Comparison of ENCODE assay signal across 27 cellular contexts in the genomic region with DNA sequence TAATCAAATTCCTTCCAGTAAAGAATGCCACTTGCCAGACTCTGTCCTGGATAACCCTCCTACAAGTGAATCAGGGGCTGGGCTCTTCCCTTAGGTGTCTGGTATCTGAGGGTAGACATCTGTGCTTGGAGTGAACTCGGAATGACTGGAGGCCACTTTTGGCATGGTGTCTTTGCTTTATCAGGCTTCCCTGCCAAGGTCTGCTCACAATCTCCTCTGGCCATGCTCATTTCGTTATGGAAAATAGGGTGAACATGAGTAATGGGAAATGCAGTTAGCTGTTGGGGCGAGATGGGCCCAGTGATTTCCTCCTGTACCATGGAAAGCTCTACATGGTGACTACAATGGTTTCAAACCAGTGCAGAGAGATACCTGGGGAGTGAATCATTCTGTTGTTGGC.
"Had no signal": no experiment of that assay in that cellular context is flagged by ENCODE, and none has a peak within 500 bp of the region (broad histone marks: within the 10 kb centered on the region; RNA-seq: fewer than 3 reads in every experiment).

No MANE protein-coding gene starts in this region.

- H3K4me3 ChIP-seq: ascending aorta, breast epithelium, coronary artery, dorsolateral prefrontal cortex, esophagus muscularis mucosa, gastrocnemius medialis, heart left ventricle had no signal

- H3K4me1 ChIP-seq: ascending aorta, breast epithelium, esophagus muscularis mucosa, foreskin keratinocyte, gastrocnemius medialis, heart left ventricle had no signal

- ATAC-seq: activated CD4-positive, alpha-beta T cell treated with anti-CD3 and anti-CD28 coated beads for 36 hours; activated naive CD4-positive, alpha-beta T cell treated with anti-CD3 and anti-CD28 coated beads, Interleukin-2, amount 50 U/mL, for 72 hours; activated T-cell treated with anti-CD3 and anti-CD28 coated beads, Interleukin-2, amount 50 U/mL, for 72 hours; foreskin keratinocyte; gastrocnemius medialis; heart left ventricle had no signal

- H3K27me3 ChIP-seq: ascending aorta, breast epithelium, dorsolateral prefrontal cortex, esophagus muscularis mucosa, foreskin keratinocyte, gastrocnemius medialis, heart left ventricle had no signal

- H3K36me3 ChIP-seq: ascending aorta, breast epithelium, esophagus muscularis mucosa, gastrocnemius medialis, heart left ventricle had no signal

- H3K27ac ChIP-seq: ascending aorta, breast epithelium, coronary artery, dorsolateral prefrontal cortex, esophagus muscularis mucosa, foreskin keratinocyte, gastrocnemius medialis, heart left ventricle had no signal

- DNase-seq: activated CD4-positive, alpha-beta memory T cell treated with anti-CD3 and anti-CD28 coated beads, Interleukin-2, amount 10 ng/mL, durations not matched to agents 7 days and 5 days; activated CD4-positive, alpha-beta T cell treated with anti-CD3 and anti-CD28 coated beads for 36 hours; activated CD4-positive, alpha-beta T cell treated with anti-CD3 and anti-CD28 coated beads, Interleukin-2, amount 10 ng/mL, durations not matched to agents 7 days and 5 days; activated CD4-positive, alpha-beta T cell treated with anti-CD3 and anti-CD28 coated beads, Interleukin-2, amount 50 U/mL, for 4 hours; activated CD4-positive, CD25-positive, alpha-beta regulatory T cell; activated CD4-positive, CD25-positive, alpha-beta regulatory T cell treated with anti-CD3 and anti-CD28 coated beads, Interleukin-2, amount 50 U/mL, for 72 hours; activated CD8-positive, alpha-beta memory T cell treated with anti-CD3 and anti-CD28 coated beads, Interleukin-2, amount 50 U/mL, for 48 hours; activated gamma-delta T cell; activated naive CD4-positive, alpha-beta T cell; activated naive CD4-positive, alpha-beta T cell treated with anti-CD3 and anti-CD28 coated beads, Interleukin-2, amount 10 ng/mL, durations not matched to agents 7 days and 5 days; activated naive CD8-positive, alpha-beta T cell treated with anti-CD3 and anti-CD28 coated beads, Interleukin-2, amount 10 ng/mL, durations not matched to agents 7 days and 5 days; activated T-cell treated with anti-CD3 and anti-CD28 coated beads for 4 hours; activated T-cell treated with anti-CD3 and anti-CD28 coated beads, Interleukin-2, amount 50 U/mL, for 24 hours; activated T-cell treated with anti-CD3 and anti-CD28 coated beads, Interleukin-2, amount 50 U/mL, for 72 hours; dorsolateral prefrontal cortex; effector memory CD4-positive, alpha-beta T cell; endodermal cell; gastrocnemius medialis; glutamatergic neuron; heart left ventricle; T-helper 2 cell had no signal
